Comparison of ENCODE assay signal across 18 cellular contexts in genomic region chr11:45323598-45324249, GRCh38. TPM values are rescaled to one million over a fixed set of nuclear protein-coding genes. Genes with fewer than 3 reads are reported as not detected.
A peak's percentile ranks its signal among the peaks of the same experiment; 100 is the strongest.
DNase-seq lines count a peak whose midpoint lies in the region; ATAC-seq and TF ChIP-seq lines count a peak whose summit lies in the region.
"Had no signal": no experiment of that assay in that cellular context is flagged by ENCODE, and none has a peak within 500 bp of the region (broad histone marks: within the 10 kb centered on the region; RNA-seq: fewer than 3 reads in every experiment).

No MANE protein-coding gene starts in this region.

- TF ChIP-seq CTCF in heart left ventricle (IDR thresholded peaks at IDR 0.05), result no peak

- no peaks in the 10 kb centered on the region for H3K27me3 ChIP-seq in right cardiac atrium (ENCODE audit: control insufficient read depth, insufficient read depth)
- peaks cover 0 to 4% (median 0%) of the 10 kb centered on the region in 9 donors for H3K27me3 ChIP-seq in heart left ventricle

- H3K36me3 Mint-ChIP-seq in stimulated activated memory B cell treated with anti-CD40 and anti-IgM and Interleukin-4, amounts not matched to agents 10 μg/mL and 1 μg/mL and 100 μg/mL, for 72 hours, result no peaks in the 10 kb centered on the region
- H3K36me3 Mint-ChIP-seq: CD14-positive monocyte; CD8-positive, alpha-beta T cell had no signal

- peaks cover 7% of the 10 kb centered on the region for H3K4me1 ChIP-seq in right cardiac atrium (ENCODE audit: control insufficient read depth, insufficient read depth, low read length)
- peaks cover 0 to 15% (median 0%) of the 10 kb centered on the region in 12 donors for H3K4me1 ChIP-seq in heart left ventricle

- no peak overlapping the region for H3K4me3 Mint-ChIP-seq in stimulated activated memory B cell treated with anti-CD40 and anti-IgM and Interleukin-4, amounts not matched to agents 10 μg/mL and 1 μg/mL and 100 μg/mL, for 72 hours
- H3K4me3 Mint-ChIP-seq: CD14-positive monocyte; CD8-positive, alpha-beta T cell had no signal

- H3K27ac Mint-ChIP-seq in stimulated activated memory B cell treated with anti-CD40 and anti-IgM and Interleukin-4, amounts not matched to agents 10 μg/mL and 1 μg/mL and 100 μg/mL, for 72 hours, result no peak overlapping the region
- H3K27ac Mint-ChIP-seq: CD14-positive monocyte; CD8-positive, alpha-beta T cell had no signal

- H3K27ac ChIP-seq in right cardiac atrium (ENCODE audit: low read length), result peak overlapping the region; percentile 70
- H3K27ac ChIP-seq in heart left ventricle, result no peak overlapping the region
- H3K27ac ChIP-seq: 22Rv1, GM23248, HL-60 had no signal

- H3K4me3 ChIP-seq in right cardiac atrium (ENCODE audit: low read length) (no peak overlapping the region), heart left ventricle (no peak overlapping the region)
- H3K4me3 ChIP-seq: GM23248 had no signal

- H3K36me3 ChIP-seq in heart left ventricle, result no peaks in the 10 kb centered on the region

- DNase-seq in activated CD8-positive, alpha-beta memory T cell treated with anti-CD3 and anti-CD28 coated beads for 24 hours, result peak; percentile 47
- DNase-seq in activated CD8-positive, alpha-beta memory T cell treated with anti-CD3 and anti-CD28 coated beads, Interleukin-2, amount 50 U/mL, for 4 hours, result no peak
- DNase-seq in right cardiac atrium, result no peak
- no peak for DNase-seq in heart left ventricle
- no peak for DNase-seq in SW480 (ENCODE audit: low spot score)
- no peak for DNase-seq in medulla oblongata (ENCODE audit: extremely low spot score)
- DNase-seq: CD8-positive, alpha-beta T cell; COR-L47; DMS153; DMS79 treated with DMSO at 0.1 percent for 48 hours; EL; GM23248 had no signal

- H3K9me3 ChIP-seq in right cardiac atrium (ENCODE audit: control insufficient read depth, low read length) (no peaks in the 10 kb centered on the region), heart left ventricle (peaks cover 0 to 9% (median 3%) of the 10 kb centered on the region in 12 donors)

- 71% methylated on average over 8 of the region's 8 CpGs for WGBS in right cardiac atrium
- 74 to 81% (median 77%) methylated on average over 5 to 8 of the region's 8 CpGs for WGBS in heart left ventricle, 4 donors

- ATAC-seq in right cardiac atrium (peak in 1 of 2 donors; percentile 22), heart left ventricle (no peak)
- ATAC-seq in stimulated activated memory B cell treated with anti-CD40 and anti-IgM and Interleukin-4, amounts not matched to agents 10 μg/mL and 1 μg/mL and 100 μg/mL, for 72 hours, result peak; percentile 42
- ATAC-seq: CD8-positive, alpha-beta T cell; HCT116 had no signal

- peaks cover 3% of the 10 kb centered on the region for H3K9me3 Mint-ChIP-seq in stimulated activated memory B cell treated with anti-CD40 and anti-IgM and Interleukin-4, amounts not matched to agents 10 μg/mL and 1 μg/mL and 100 μg/mL, for 72 hours

- H3K27me3 Mint-ChIP-seq in stimulated activated memory B cell treated with anti-CD40 and anti-IgM and Interleukin-4, amounts not matched to agents 10 μg/mL and 1 μg/mL and 100 μg/mL, for 72 hours, result peaks cover 65% of the 10 kb centered on the region

- H3K4me1 Mint-ChIP-seq in stimulated activated memory B cell treated with anti-CD40 and anti-IgM and Interleukin-4, amounts not matched to agents 10 μg/mL and 1 μg/mL and 100 μg/mL, for 72 hours, result no peaks in the 10 kb centered on the region
- H3K4me1 Mint-ChIP-seq: CD14-positive monocyte had no signal

- intact Hi-C loops in right cardiac atrium (cut with DNase I) (loop anchor here in 1 of 4 donors (10.0 kb wide), 1 partner anchor 389 kb away; no protein-coding TSS in a partner anchor), heart left ventricle (cut with DNase I) (loop anchor here in 1 of 10 donors (10.0 kb wide), 1 partner anchor 389 kb away; no protein-coding TSS in a partner anchor)

- TF ChIP-seq POLR2A in heart left ventricle (IDR thresholded peaks at IDR 0.05), result no peak

RNA-seq across cellular contexts. Expression of gene SYT13, which starts 37.6 kb away (rescaled TPM):
- 10 to 100 TPM; 15.3 to 28.5 (median 23.6) TPM for total RNA-seq in right cardiac atrium
- polyA plus RNA-seq in right cardiac atrium, result 12.8 TPM
- total RNA-seq in heart left ventricle, result 1 to 10 TPM in 8 of 9 donors, under 1 TPM in 1; 0.61 to 7.5 (median 3.5) TPM
- polyA plus RNA-seq in heart left ventricle, result 1 to 10 TPM; 1.2 to 1.3 TPM
- total RNA-seq: CD8-positive, alpha-beta T cell; GM23248 had no signal
- polyA plus RNA-seq: BJ, CD14-positive monocyte, GM23248 had no signal
